In genomic region chr5:153559926-153560325, GRCh38 we compare ENCODE assay signal across 14 cellular contexts.
"Had no signal": no experiment of that assay in that cellular context is flagged by ENCODE, and none has a peak within 500 bp of the region (broad histone marks: within the 10 kb centered on the region; RNA-seq: fewer than 3 reads in every experiment).

No MANE protein-coding gene starts in this region.

- H3K27me3 ChIP-seq: esophagus muscularis mucosa, neural progenitor cell, ovary, sigmoid colon, stomach, testis had no signal

- DNase-seq: activated CD4-positive, alpha-beta T cell treated with anti-CD3 and anti-CD28 coated beads for 1 hour; activated CD4-positive, alpha-beta T cell treated with anti-CD3 and anti-CD28 coated beads, Interleukin-2, amount 50 U/mL, for 48 hours; activated naive CD4-positive, alpha-beta T cell treated with anti-CD3 and anti-CD28 coated beads for 36 hours; activated naive CD8-positive, alpha-beta T cell treated with anti-CD3 and anti-CD28 coated beads, Interleukin-2, amount 50 U/mL, for 24 hours; activated T-cell treated with anti-CD3 and anti-CD28 coated beads, Interleukin-2, amount 50 U/mL, for 1 hour; islet precursor cell; ovary; sigmoid colon; stimulated activated CD4-positive, alpha-beta T cell treated with anti-CD3 and anti-CD28 coated beads, Interleukin-1b, Interleukin-23, amount 100 ng/mL, for 48 hours; stomach; testis had no signal

- H2AFZ ChIP-seq: neural progenitor cell had no signal

- H3K36me3 ChIP-seq: esophagus muscularis mucosa, neural progenitor cell, ovary, sigmoid colon, stomach had no signal

- H3K27ac ChIP-seq: esophagus muscularis mucosa, neural progenitor cell, ovary, sigmoid colon, stomach, testis had no signal

- H3K9me3 ChIP-seq: esophagus muscularis mucosa, ovary, sigmoid colon, testis had no signal

- H3K4me1 ChIP-seq: esophagus muscularis mucosa, neural progenitor cell, sigmoid colon, stomach, testis had no signal

- H3K4me2 ChIP-seq: neural progenitor cell had no signal

- H3K4me3 ChIP-seq: esophagus muscularis mucosa, lung, neural progenitor cell, ovary, sigmoid colon, stomach, testis had no signal

- ATAC-seq: activated naive CD8-positive, alpha-beta T cell treated with anti-CD3 and anti-CD28 coated beads, Interleukin-2, amount 50 U/mL, for 24 hours had no signal

- H3K9ac ChIP-seq: neural progenitor cell had no signal
